ENCODE assay signal across 30 cellular contexts in the genomic region with DNA sequence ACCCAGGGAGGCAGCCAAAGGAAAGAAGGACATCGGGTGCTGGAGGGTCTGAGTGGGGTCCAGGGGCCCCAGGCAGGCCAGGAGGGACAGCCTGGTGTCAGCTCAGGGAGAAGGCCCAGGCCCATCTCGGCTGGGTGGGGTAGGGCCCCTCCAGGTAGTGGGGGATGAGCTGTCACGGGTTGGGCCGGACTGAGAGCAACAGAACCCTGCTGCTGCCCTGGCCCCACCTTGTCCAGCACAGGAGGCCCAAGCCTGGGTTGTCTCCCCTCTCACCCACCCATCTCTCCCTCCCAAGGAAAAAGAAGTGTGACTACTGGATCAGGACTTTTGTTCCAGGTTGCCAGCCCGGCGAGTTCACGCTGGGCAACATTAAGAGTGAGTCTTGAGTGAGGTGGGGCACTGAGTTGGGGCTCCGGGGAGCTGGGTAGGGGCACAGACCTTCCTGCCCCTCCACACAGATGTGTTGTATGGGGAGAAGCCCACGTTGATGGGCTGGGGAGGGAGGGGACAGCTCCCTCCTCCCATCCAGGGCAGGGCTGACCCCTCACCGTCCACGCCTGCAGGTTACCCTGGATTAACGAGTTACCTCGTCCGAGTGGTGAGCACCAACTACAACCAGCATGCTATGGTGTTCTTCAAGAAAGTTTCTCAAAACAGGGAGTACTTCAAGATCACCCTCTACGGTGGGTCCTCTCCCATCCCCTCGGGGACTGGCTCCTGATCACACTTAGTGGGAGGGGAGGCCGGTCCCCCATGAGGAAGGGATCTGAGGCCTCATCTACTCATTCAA. TPM values are rescaled to one million over a fixed set of nuclear protein-coding genes. Genes with fewer than 3 reads are reported as not detected.
DNase-seq lines count a peak whose midpoint lies in the region; ATAC-seq and TF ChIP-seq lines count a peak whose summit lies in the region.
"Had no signal": no experiment of that assay in that cellular context is flagged by ENCODE, and none has a peak within 500 bp of the region (broad histone marks: within the 10 kb centered on the region; RNA-seq: fewer than 3 reads in every experiment).

No MANE protein-coding gene starts in this region.

- intact Hi-C loops in left cardiac atrium (cut with DNase I), result no loop called here
- intact Hi-C loops in activated CD4-positive, alpha-beta T cell treated with anti-CD3 and anti-CD28 coated beads for 36 hours (cut with DNase I, micrococcal nuclease), result no loop called here

- CTCF ChIA-PET in WTC11 (lab: Charles Lee), result interaction anchor here (0.9 to 4.4 kb wide), 18 partner anchors 8 to 408 kb away, joined by 3 to 44 read pairs (median 4); a partner anchor contains a TSS
- CTCF ChIA-PET in activated CD4-positive, alpha-beta T cell treated with anti-CD3 and anti-CD28 coated beads for 36 hours (lab: Charles Lee), result interaction anchor here (0.7 to 1.8 kb wide), 4 partner anchors 8 to 1223 kb away, joined by 3 to 8 read pairs (median 4); a partner anchor contains a TSS

- H2AFZ ChIP-seq in neural progenitor cell (replicated peaks), result no peak overlapping the region
- no peak overlapping the region for H2AFZ ChIP-seq in smooth muscle cell (ENCODE audit: low read depth)

- POLR2A ChIA-PET in WTC11 (lab: Charles Lee), result interaction anchor here (1.5 kb wide), 1 partner anchor 9 kb away, joined by 3 read pairs; a partner anchor contains a TSS
- POLR2A ChIA-PET in activated CD4-positive, alpha-beta T cell treated with anti-CD3 and anti-CD28 coated beads for 36 hours (lab: Charles Lee), result no interaction called here

- H3K9ac ChIP-seq in neural progenitor cell (no peak overlapping the region), smooth muscle cell (ENCODE audit: low read depth) (no peak overlapping the region)

- H3K27me3 ChIP-seq in BE2C, result no peaks in the 10 kb centered on the region
- H3K27me3 ChIP-seq in neural progenitor cell, result no peaks in the 10 kb centered on the region
- no peaks in the 10 kb centered on the region for H3K27me3 ChIP-seq in smooth muscle cell (ENCODE audit: low read depth)
- H3K27me3 ChIP-seq: cardiac muscle cell, gastroesophageal sphincter, vagina had no signal

- WGBS in smooth muscle cell (ENCODE audit: low lambda C conversion rate), result 89% methylated on average over 16 of the region's 17 CpGs

- H3K27ac ChIP-seq in neural progenitor cell, result no peak overlapping the region
- H3K27ac ChIP-seq in smooth muscle cell (ENCODE audit: low read depth), result no peak overlapping the region
- H3K27ac ChIP-seq: cardiac muscle cell, gastroesophageal sphincter, thoracic aorta, vagina had no signal

- TF ChIP-seq POLR2A in erythroblast (IDR thresholded peaks at IDR 0.05; ENCODE audit: low read length), result no peak

- H3K36me3 ChIP-seq in BE2C, result no peaks in the 10 kb centered on the region
- no peaks in the 10 kb centered on the region for H3K36me3 ChIP-seq in neural progenitor cell
- no peaks in the 10 kb centered on the region for H3K36me3 ChIP-seq in smooth muscle cell (ENCODE audit: low read depth)
- H3K36me3 ChIP-seq: cardiac muscle cell, gastroesophageal sphincter, thoracic aorta, vagina had no signal

- DNase-seq in BE2C, result peak; percentile 4
- DNase-seq in WTC11 (ENCODE audit: low spot score), result no peak
- peak; percentile 16 for DNase-seq in left cardiac atrium
- DNase-seq in neural progenitor cell (ENCODE audit: low spot score), result no peak
- no peak for DNase-seq in DMS153 (lab: John Stamatoyannopoulos, UW)
- DNase-seq in erythroblast (lab: John Stamatoyannopoulos, UW), result no peak
- no peak for DNase-seq in activated CD4-positive, alpha-beta T cell treated with anti-CD3 and anti-CD28 coated beads for 36 hours
- no peak for DNase-seq in smooth muscle cell (lab: John Stamatoyannopoulos, UW; ENCODE audit: unreplicated experiment)
- DNase-seq: activated CD4-positive, alpha-beta T cell treated with anti-CD3 and anti-CD28 coated beads, Interleukin-2, amount 50 U/mL, for 1 hour; CD8-positive, alpha-beta T cell; cortex of kidney; DMS 273 treated with DMSO at 0.1 percent for 48 hours; GOT3; hypothalamus; immature natural killer cell; IMR-90; NCI-H1105; NCI-H1930; NCI-H526 treated with DMSO at 0.1 percent for 48 hours; SW 1271; T1000 had no signal

- H3K9me3 Mint-ChIP-seq in WTC11 (no peaks in the 10 kb centered on the region), neural progenitor cell (no peaks in the 10 kb centered on the region)
- no peaks in the 10 kb centered on the region for H3K9me3 Mint-ChIP-seq in activated CD4-positive, alpha-beta T cell treated with anti-CD3 and anti-CD28 coated beads for 36 hours (ENCODE audit: low read depth)
- H3K9me3 Mint-ChIP-seq: activated naive CD4-positive, alpha-beta T cell treated with anti-CD3 and anti-CD28 coated beads, Interleukin-2, amount 50 U/mL, for 72 hours; CD8-positive, alpha-beta T cell; immature natural killer cell; natural killer cell treated with Interleukin-12 subunit alpha and Interleukin-12 subunit beta and Interleukin-15 and Interleukin-18, amount 100 ng/mL, for 72 hours had no signal

- peaks cover 7% of the 10 kb centered on the region; the same call in 1 of the 2 replicates for H3K27me3 Mint-ChIP-seq in WTC11 (ENCODE audit: low read depth)
- H3K27me3 Mint-ChIP-seq in neural progenitor cell (ENCODE audit: insufficient read depth, low read depth), result peaks cover 9% of the 10 kb centered on the region
- H3K27me3 Mint-ChIP-seq in activated CD4-positive, alpha-beta T cell treated with anti-CD3 and anti-CD28 coated beads for 36 hours, result no peaks in the 10 kb centered on the region
- H3K27me3 Mint-ChIP-seq: natural killer cell treated with Interleukin-12 subunit alpha and Interleukin-12 subunit beta and Interleukin-15 and Interleukin-18, amount 100 ng/mL, for 72 hours had no signal

- no peaks in the 10 kb centered on the region for H3K4me1 ChIP-seq in BE2C
- no peaks in the 10 kb centered on the region for H3K4me1 ChIP-seq in neural progenitor cell
- no peaks in the 10 kb centered on the region for H3K4me1 ChIP-seq in smooth muscle cell (ENCODE audit: low read depth)

- no peak overlapping the region for H3K4me3 Mint-ChIP-seq in WTC11
- peak overlapping the region; percentile 41 for H3K4me3 Mint-ChIP-seq in neural progenitor cell
- H3K4me3 Mint-ChIP-seq in activated CD4-positive, alpha-beta T cell treated with anti-CD3 and anti-CD28 coated beads for 36 hours, result no peak overlapping the region
- H3K4me3 Mint-ChIP-seq: CD8-positive, alpha-beta T cell; immature natural killer cell; natural killer cell treated with Interleukin-12 subunit alpha and Interleukin-12 subunit beta and Interleukin-15 and Interleukin-18, amount 100 ng/mL, for 72 hours had no signal

- TF ChIP-seq CTCF in BE2C (IDR thresholded peaks at IDR 0.05; ENCODE audit: low read depth, low read length), result no peak
- TF ChIP-seq CTCF in WTC11 (IDR thresholded peaks at IDR 0.05), result no peak
- TF ChIP-seq CTCF in neural progenitor cell (IDR thresholded peaks at IDR 0.05), result no peak
- TF ChIP-seq CTCF in smooth muscle cell (IDR thresholded peaks at IDR 0.05; ENCODE audit: borderline replicate concordance, insufficient read depth, poor library complexity, severe bottlenecking), result no peak

- H3K9me3 ChIP-seq in BE2C, result no peaks in the 10 kb centered on the region
- no peaks in the 10 kb centered on the region for H3K9me3 ChIP-seq in neural progenitor cell (ENCODE audit: low read depth)
- H3K9me3 ChIP-seq in smooth muscle cell (replicated peaks; ENCODE audit: low read depth), result no peaks in the 10 kb centered on the region
- H3K9me3 ChIP-seq: gastroesophageal sphincter, thoracic aorta, vagina had no signal

- H3K27ac Mint-ChIP-seq in WTC11, result no peak overlapping the region
- peak overlapping the region; percentile 18 for H3K27ac Mint-ChIP-seq in neural progenitor cell
- H3K27ac Mint-ChIP-seq in activated CD4-positive, alpha-beta T cell treated with anti-CD3 and anti-CD28 coated beads for 36 hours, result no peak overlapping the region
- H3K27ac Mint-ChIP-seq: activated naive CD4-positive, alpha-beta T cell treated with anti-CD3 and anti-CD28 coated beads, Interleukin-2, amount 50 U/mL, for 72 hours; CD8-positive, alpha-beta T cell; immature natural killer cell; natural killer cell treated with Interleukin-12 subunit alpha and Interleukin-12 subunit beta and Interleukin-15 and Interleukin-18, amount 100 ng/mL, for 72 hours had no signal

- H3F3A ChIP-seq in neural progenitor cell (ENCODE audit: low read depth), result peaks cover 6% of the 10 kb centered on the region
- H3F3A ChIP-seq in smooth muscle cell (ENCODE audit: low read depth), result no peaks in the 10 kb centered on the region

- H3K4me1 Mint-ChIP-seq in WTC11 (peaks cover 12% of the 10 kb centered on the region), neural progenitor cell (peaks cover 14% of the 10 kb centered on the region)
- no peaks in the 10 kb centered on the region for H3K4me1 Mint-ChIP-seq in activated CD4-positive, alpha-beta T cell treated with anti-CD3 and anti-CD28 coated beads for 36 hours
- H3K4me1 Mint-ChIP-seq: immature natural killer cell had no signal

- H3K4me3 ChIP-seq in BE2C (ENCODE audit: low read depth, low read length) (no peak overlapping the region), neural progenitor cell (no peak overlapping the region), smooth muscle cell (no peak overlapping the region)
- H3K4me3 ChIP-seq: cardiac muscle cell, gastroesophageal sphincter, thoracic aorta, vagina had no signal

- H3K36me3 Mint-ChIP-seq in WTC11 (no peaks in the 10 kb centered on the region), neural progenitor cell (no peaks in the 10 kb centered on the region)
- no peaks in the 10 kb centered on the region for H3K36me3 Mint-ChIP-seq in activated CD4-positive, alpha-beta T cell treated with anti-CD3 and anti-CD28 coated beads for 36 hours (ENCODE audit: low read depth)
- H3K36me3 Mint-ChIP-seq: activated naive CD4-positive, alpha-beta T cell treated with anti-CD3 and anti-CD28 coated beads, Interleukin-2, amount 50 U/mL, for 72 hours; CD8-positive, alpha-beta T cell; immature natural killer cell; natural killer cell treated with Interleukin-12 subunit alpha and Interleukin-12 subunit beta and Interleukin-15 and Interleukin-18, amount 100 ng/mL, for 72 hours had no signal

- H3K79me2 ChIP-seq in neural progenitor cell (ENCODE audit: low read depth) (no peaks in the 10 kb centered on the region), smooth muscle cell (ENCODE audit: low read depth) (no peaks in the 10 kb centered on the region)

- H4K20me1 ChIP-seq in neural progenitor cell (ENCODE audit: low read depth) (no peaks in the 10 kb centered on the region), smooth muscle cell (ENCODE audit: low read depth) (no peaks in the 10 kb centered on the region)

- H3K4me2 ChIP-seq in neural progenitor cell (no peak overlapping the region), smooth muscle cell (no peak overlapping the region)

- ATAC-seq in WTC11 (no peak), left cardiac atrium (no peak)
- no peak for ATAC-seq in activated CD4-positive, alpha-beta T cell treated with anti-CD3 and anti-CD28 coated beads for 36 hours
- ATAC-seq: gastroesophageal sphincter, left lobe of liver had no signal

RNA-seq across cellular contexts. Expression of a gene that starts 2.3 kb away (rescaled TPM):
- polyA plus RNA-seq in BE2C (2012; ENCODE audit: insufficient read depth, insufficient read length, low read depth), result not detected
- total RNA-seq in WTC11 (2021), result 1.0 to 3.0 TPM (median 1.3 TPM) in 3 replicates
- under 1 TPM in 1 of 2 donors, not detected in 1; 0.38 TPM for total RNA-seq in left cardiac atrium
- total RNA-seq in neural progenitor cell (ENCODE audit: low replicate concordance), result not detected in 2 replicates
- not detected for total RNA-seq in activated CD4-positive, alpha-beta T cell treated with anti-CD3 and anti-CD28 coated beads for 36 hours
- not detected in 2 replicates for total RNA-seq in smooth muscle cell
- polyA plus RNA-seq in smooth muscle cell, result 0.38 TPM in 1 of 2 replicates, not detected in the other
- total RNA-seq: A673; activated naive CD4-positive, alpha-beta T cell treated with anti-CD3 and anti-CD28 coated beads, Interleukin-2, amount 50 U/mL, for 72 hours; cardiac muscle cell; CD8-positive, alpha-beta T cell; fibroblast of lung; IMR-90; natural killer cell treated with Interleukin-12 subunit alpha and Interleukin-12 subunit beta and Interleukin-15 and Interleukin-18, amount 100 ng/mL, for 72 hours; thoracic aorta had no signal
- polyA plus RNA-seq: cardiac muscle cell, fibroblast of lung, IMR-90 had no signal

RNA-seq across cellular contexts. Expression of a gene that starts 8.5 kb away (rescaled TPM):
- 221 TPM for polyA plus RNA-seq in BE2C (2012; ENCODE audit: insufficient read depth, insufficient read length, low read depth)
- total RNA-seq in WTC11 (2021) (77.1 to 86.9 TPM (median 86.6 TPM) in 3 replicates), left cardiac atrium (10 to 100 TPM; 45.3 to 46.2 TPM), neural progenitor cell (ENCODE audit: low replicate concordance) (69.4 and 228 TPM in 2 replicates), smooth muscle cell (209 and 229 TPM in 2 replicates)
- total RNA-seq in activated CD4-positive, alpha-beta T cell treated with anti-CD3 and anti-CD28 coated beads for 36 hours, result 10 to 100 TPM; 64.4 to 68.5 TPM
- polyA plus RNA-seq in smooth muscle cell, result 119 and 133 TPM in 2 replicates

RNA-seq across cellular contexts. Expression of a gene that starts 24.0 kb away (rescaled TPM):
- 511 TPM for polyA plus RNA-seq in BE2C (2012; ENCODE audit: insufficient read depth, insufficient read length, low read depth)
- total RNA-seq in WTC11 (2021), result 96.2 to 118 TPM (median 98.4 TPM) in 3 replicates
- total RNA-seq in left cardiac atrium, result 100 to 1,000 TPM; 111 to 155 TPM
- total RNA-seq in neural progenitor cell (ENCODE audit: low replicate concordance), result 25.7 and 61.2 TPM in 2 replicates
- 10 to 100 TPM; 47.7 to 48.5 TPM for total RNA-seq in activated CD4-positive, alpha-beta T cell treated with anti-CD3 and anti-CD28 coated beads for 36 hours
- 20.7 and 31.5 TPM in 2 replicates for total RNA-seq in smooth muscle cell
- polyA plus RNA-seq in smooth muscle cell, result 78.6 and 102 TPM in 2 replicates

RNA-seq across cellular contexts. Expression of a gene that starts 39.8 kb away (rescaled TPM):
- polyA plus RNA-seq in BE2C (2012; ENCODE audit: insufficient read depth, insufficient read length, low read depth), result 260 TPM
- 86.1 to 90.6 TPM (median 90.2 TPM) in 3 replicates for total RNA-seq in WTC11 (2021)
- total RNA-seq in left cardiac atrium, result 10 to 100 TPM; 67.1 to 68.5 TPM
- total RNA-seq in neural progenitor cell (ENCODE audit: low replicate concordance), result 33.4 and 48.8 TPM in 2 replicates
- 100 to 1,000 TPM in 1 of 2 experiments, 10 to 100 TPM in 1; 79.5 to 110 TPM for total RNA-seq in activated CD4-positive, alpha-beta T cell treated with anti-CD3 and anti-CD28 coated beads for 36 hours
- total RNA-seq in smooth muscle cell, result 23.5 and 24.2 TPM in 2 replicates
- polyA plus RNA-seq in smooth muscle cell, result 81.1 and 84.0 TPM in 2 replicates

RNA-seq across cellular contexts. Expression of a gene that starts 51.6 kb away (rescaled TPM):
- polyA plus RNA-seq in BE2C (2012; ENCODE audit: insufficient read depth, insufficient read length, low read depth), result 83.3 TPM
- total RNA-seq in WTC11 (2021) (79.0 to 105 TPM (median 92.4 TPM) in 3 replicates), left cardiac atrium (10 to 100 TPM; 11.3 to 14.0 TPM), neural progenitor cell (ENCODE audit: low replicate concordance) (30.1 and 52.7 TPM in 2 replicates), smooth muscle cell (25.3 and 29.7 TPM in 2 replicates)
- under 1 TPM; 0.50 to 0.72 TPM for total RNA-seq in activated CD4-positive, alpha-beta T cell treated with anti-CD3 and anti-CD28 coated beads for 36 hours
- polyA plus RNA-seq in smooth muscle cell, result 48.9 and 50.7 TPM in 2 replicates

Comparison
In these comparisons a context has a peak if more than half of its experiments do, and no peak if none do; other contexts are left out.
1. DNase-seq: peak in BE2C (single experiment) and left cardiac atrium (single experiment); none in WTC11 (single experiment), neural progenitor cell (single experiment), DMS153 (single experiment), erythroblast (0 of 2), activated CD4-positive, alpha-beta T cell treated with anti-CD3 and anti-CD28 coated beads for 36 hours (single experiment) and smooth muscle cell (single experiment).